ENCODE assay signal across 1 cellular context in genomic region chr1:170887726-170888125, GRCh38.
TF ChIP-seq lines count a peak whose summit lies in the region.

No MANE protein-coding gene starts in this region.

TF ChIP-seq in SK-N-SH, 30 proteins besides CTCF, POLR2A, EP300 and RAD21 (continued from another document):
- peak; percentile 51; the same call in 1 of the 2 replicates for TF ChIP-seq FOSL2 (IDR thresholded peaks at IDR 0.05; ENCODE audit: borderline replicate concordance, low read depth)
- TF ChIP-seq NFIC (IDR thresholded peaks at IDR 0.05; ENCODE audit: borderline replicate concordance), result peak; percentile 53; the same call in 1 of the 2 replicates
- TF ChIP-seq GATA2 (CRISPR knock-in tag; IDR thresholded peaks at IDR 0.05), result no peak
- TF ChIP-seq SMC3 (IDR thresholded peaks at IDR 0.05; ENCODE audit: low read depth, low read length), result no peak
- TF ChIP-seq JUND (IDR thresholded peaks at IDR 0.05), result peak; percentile 60
- TF ChIP-seq PBX3 (IDR thresholded peaks at IDR 0.05), result peak; percentile 91
- TF ChIP-seq MAX (IDR thresholded peaks at IDR 0.05; ENCODE audit: low read depth), result no peak
- peak; percentile 23; the same call in 1 of the 2 replicates for TF ChIP-seq FOXM1 (IDR thresholded peaks at IDR 0.05; ENCODE audit: low read depth)
